29 cellular contexts compared by ENCODE assay signal in the genomic region with DNA sequence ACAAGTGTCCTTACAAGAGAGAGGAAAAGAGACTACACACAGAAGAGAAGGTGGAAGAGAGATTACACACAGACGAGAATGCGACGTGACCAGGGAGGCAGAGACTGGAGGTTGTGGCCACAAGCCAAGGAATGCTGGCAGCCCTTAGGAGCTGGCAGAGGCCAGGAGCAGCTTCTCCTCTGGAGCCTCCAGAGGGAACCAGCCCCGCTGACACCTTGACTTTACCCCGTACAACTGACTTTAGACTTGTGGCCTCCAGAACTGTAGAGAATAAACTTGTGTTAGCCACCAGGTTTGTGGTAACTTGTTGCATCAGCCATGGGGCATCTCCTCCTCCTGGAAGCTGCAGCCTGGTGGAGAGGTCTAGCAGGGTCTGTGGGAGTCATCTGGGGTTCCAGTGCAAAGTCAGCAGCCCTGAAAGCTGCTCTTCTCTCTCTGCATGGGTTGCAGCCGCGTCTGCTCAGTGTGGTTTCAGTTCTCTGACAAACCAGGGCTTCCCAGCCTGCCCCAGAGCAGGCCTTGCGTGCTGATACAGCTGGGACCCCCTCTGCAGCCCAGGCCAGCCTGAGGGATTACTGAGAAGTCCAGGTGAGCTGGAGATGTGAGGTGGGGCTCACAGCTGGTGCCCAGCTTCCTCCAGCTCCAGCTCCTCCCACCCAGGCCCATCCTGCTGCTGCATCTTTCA.
"Had no signal": no experiment of that assay in that cellular context is flagged by ENCODE, and none has a peak within 500 bp of the region (broad histone marks: within the 10 kb centered on the region; RNA-seq: fewer than 3 reads in every experiment).

No MANE protein-coding gene starts in this region.

- FAIRE-seq: islet of Langerhans, small intestine had no signal

- H3K4me2 ChIP-seq: neural progenitor cell had no signal

- DNase-seq: colonic mucosa; effector CD8-positive, alpha-beta T cell; endodermal cell; foreskin keratinocyte; glutamatergic neuron; heart right ventricle; hippocampal formation; left cardiac atrium; mesenchymal stem cell; mucosa of descending colon; naive B cell; nucleus accumbens; ovary; right lobe of liver; small intestine; stimulated activated CD4-positive, alpha-beta T cell treated with anti-CD3 and anti-CD28 coated beads, Interleukin-12 subunit alpha, Interleukin-12 subunit beta, amount 100 ng/mL, for 4 hours; stimulated activated CD4-positive, alpha-beta T cell treated with anti-CD3 and anti-CD28 coated beads, Interleukin-1b, Interleukin-23, amount 100 ng/mL, for 48 hours; stimulated activated CD4-positive, alpha-beta T cell treated with anti-CD3 and anti-CD28 coated beads, Interleukin-4, amount 100 ng/mL, for 1 hour; stimulated activated CD8-positive, alpha-beta memory T cell treated with anti-CD3 and anti-CD28 coated beads, Interleukin-4, amount 100 ng/mL, for 48 hours; stimulated activated naive CD4-positive, alpha-beta T cell; stimulated activated naive CD8-positive, alpha-beta T cell treated with anti-CD3 and anti-CD28 coated beads, Interleukin-15, amount 100 ng/mL, for 72 hours; transverse colon had no signal

- H3K36me3 ChIP-seq: colonic mucosa, heart right ventricle, left lung, neural progenitor cell, ovary, right lobe of liver, suprapubic skin, transverse colon, vagina had no signal

- H3K4me3 ChIP-seq: colonic mucosa, heart right ventricle, left lung, mucosa of descending colon, neural progenitor cell, ovary, right lobe of liver, suprapubic skin, transverse colon, vagina had no signal

- H3K9ac ChIP-seq: neural progenitor cell had no signal

- H3K4me1 ChIP-seq: colonic mucosa, foreskin keratinocyte, left lung, neural progenitor cell, vagina had no signal

- ATAC-seq: esophagus mucosa; foreskin keratinocyte; heart right ventricle; left cardiac atrium; left lung; mucosa of descending colon; right lobe of liver; stimulated activated naive CD8-positive, alpha-beta T cell treated with anti-CD3 and anti-CD28 coated beads, Interleukin-15, amount 100 ng/mL, for 72 hours had no signal

- H2AFZ ChIP-seq: neural progenitor cell had no signal

- H3K27me3 ChIP-seq: colonic mucosa, foreskin keratinocyte, left lung, neural progenitor cell, ovary, right lobe of liver, suprapubic skin, transverse colon, vagina had no signal

- H3K9me3 ChIP-seq: colonic mucosa, left lung, mucosa of descending colon, ovary, right lobe of liver, suprapubic skin, transverse colon, vagina had no signal

- H3K27ac ChIP-seq: colonic mucosa, epithelial cell of prostate, foreskin keratinocyte, heart right ventricle, left lung, neural progenitor cell, ovary, right lobe of liver, suprapubic skin, transverse colon, vagina had no signal
